11 cellular contexts compared by ENCODE assay signal in the genomic region with DNA sequence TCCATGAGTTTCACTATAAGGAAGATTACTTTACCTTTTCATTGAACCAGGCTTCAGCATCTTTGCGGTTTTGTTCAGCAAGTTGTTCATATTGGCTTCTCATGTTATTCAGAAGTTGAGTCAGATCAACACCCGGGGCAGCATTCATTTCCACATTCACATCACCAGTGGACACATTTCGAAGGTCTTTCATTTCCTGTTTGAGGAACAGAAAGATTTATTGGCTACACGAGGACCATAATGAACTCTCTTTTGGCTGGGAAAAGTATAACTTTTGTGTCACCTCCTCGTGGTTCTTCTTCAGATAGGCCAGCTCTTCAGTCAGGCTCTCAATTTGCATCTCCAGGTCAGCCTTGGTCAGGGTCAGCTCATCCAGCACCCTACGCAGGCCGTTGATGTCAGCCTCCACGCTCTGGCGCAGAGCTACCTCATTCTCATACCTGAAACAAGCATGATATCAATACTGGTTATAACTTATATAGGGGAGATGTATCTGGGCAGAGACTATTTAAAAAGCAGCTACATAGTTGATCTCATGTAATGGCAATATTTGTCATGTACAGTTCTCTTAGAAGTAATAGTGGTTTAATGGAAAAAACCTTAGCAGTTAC. TPM values are rescaled to one million over a fixed set of nuclear protein-coding genes. Genes with fewer than 3 reads are reported as not detected.
DNase-seq lines count a peak whose midpoint lies in the region; ATAC-seq, FAIRE-seq and TF ChIP-seq lines count a peak whose summit lies in the region.
"Had no signal": no experiment of that assay in that cellular context is flagged by ENCODE, and none has a peak within 500 bp of the region (broad histone marks: within the 10 kb centered on the region; RNA-seq: fewer than 3 reads in every experiment).

No MANE protein-coding gene starts in this region.

- TF ChIP-seq CTCF in DND-41 (IDR thresholded peaks at IDR 0.05; ENCODE audit: borderline replicate concordance, extremely low read depth, low read length, poor library complexity, severe bottlenecking) (no peak), LNCaP clone FGC (IDR thresholded peaks at IDR 0.05; ENCODE audit: control insufficient read depth, extremely low read depth, insufficient read depth) (no peak), astrocyte (IDR thresholded peaks at IDR 0.05; ENCODE audit: insufficient read depth, low read depth, low read length) (no peak), neural progenitor cell (IDR thresholded peaks at IDR 0.05) (no peak)

- no peak overlapping the region for H3K27ac ChIP-seq in DND-41 (ENCODE audit: low read length)
- H3K27ac ChIP-seq in astrocyte (ENCODE audit: low read depth, low read length), result no peak overlapping the region
- no peak overlapping the region for H3K27ac ChIP-seq in neural progenitor cell
- H3K27ac ChIP-seq: cardiac muscle cell had no signal

- H2AFZ ChIP-seq in DND-41 (ENCODE audit: low read depth, low read length), result no peak overlapping the region
- no peak overlapping the region for H2AFZ ChIP-seq in astrocyte (ENCODE audit: low read depth, low read length)
- H2AFZ ChIP-seq in neural progenitor cell (replicated peaks), result no peak overlapping the region

- H3K27ac Mint-ChIP-seq in astrocyte (ENCODE audit: unreplicated experiment) (peak overlapping the region; percentile 80), neural progenitor cell (no peak overlapping the region)

- H3K9me3 ChIP-seq in DND-41 (ENCODE audit: insufficient read depth, low read length, severe bottlenecking) (no peaks in the 10 kb centered on the region), astrocyte (ENCODE audit: insufficient read depth, low read depth, low read length) (no peaks in the 10 kb centered on the region), neural progenitor cell (ENCODE audit: low read depth) (no peaks in the 10 kb centered on the region)

- DNase-seq in DND-41 (no peak), LNCaP clone FGC (ENCODE audit: low read depth) (no peak), astrocyte (ENCODE audit: low read depth) (no peak), neural progenitor cell (ENCODE audit: low spot score) (no peak), DMS53 (lab: John Stamatoyannopoulos, UW) (no peak)
- DNase-seq: mesendoderm, NCI-H146 had no signal

- H3K4me1 ChIP-seq in DND-41 (ENCODE audit: insufficient read depth, low read length), result peaks cover 28% of the 10 kb centered on the region
- peaks cover 7% of the 10 kb centered on the region for H3K4me1 ChIP-seq in astrocyte (ENCODE audit: insufficient read depth, low read length)
- H3K4me1 ChIP-seq in neural progenitor cell, result peaks cover 4% of the 10 kb centered on the region

- H3K4me3 ChIP-seq in DND-41 (ENCODE audit: low read depth in 1 of 2, low read length in 2 of 2), result peak overlapping the region in 1 of 2 experiments; percentile 80; a peak in 1 of 4 replicates
- H3K4me3 ChIP-seq in LNCaP clone FGC (ENCODE audit: low read depth, low read length), result peak overlapping the region; percentile 70
- H3K4me3 ChIP-seq in astrocyte (ENCODE audit: insufficient read depth, low read depth, low read length), result no peak overlapping the region
- peak overlapping the region; percentile 78 for H3K4me3 ChIP-seq in neural progenitor cell

- H3K36me3 ChIP-seq in DND-41 (ENCODE audit: insufficient read depth, low read length) (peaks cover 6% of the 10 kb centered on the region), astrocyte (ENCODE audit: insufficient read depth, low read length) (peaks cover 13% of the 10 kb centered on the region), neural progenitor cell (no peaks in the 10 kb centered on the region)
- H3K36me3 ChIP-seq: cardiac muscle cell had no signal

- H3F3A ChIP-seq in neural progenitor cell (ENCODE audit: low read depth), result peaks cover 29% of the 10 kb centered on the region

- H3K36me3 Mint-ChIP-seq in astrocyte (ENCODE audit: low read depth, unreplicated experiment) (peaks cover 5% of the 10 kb centered on the region), neural progenitor cell (peaks cover 3% of the 10 kb centered on the region)

- H4K20me1 ChIP-seq in DND-41 (ENCODE audit: insufficient read depth, low read length), result no peaks in the 10 kb centered on the region
- H4K20me1 ChIP-seq in astrocyte (ENCODE audit: insufficient read depth, low read length), result no peaks in the 10 kb centered on the region
- H4K20me1 ChIP-seq in neural progenitor cell (ENCODE audit: low read depth), result no peaks in the 10 kb centered on the region

- H3K9me3 Mint-ChIP-seq in astrocyte (ENCODE audit: unreplicated experiment) (no peaks in the 10 kb centered on the region), neural progenitor cell (no peaks in the 10 kb centered on the region)

- H3K27me3 ChIP-seq in DND-41 (ENCODE audit: insufficient read depth, low read length, poor library complexity) (no peaks in the 10 kb centered on the region), astrocyte (ENCODE audit: insufficient read depth, low read length) (no peaks in the 10 kb centered on the region), neural progenitor cell (peaks cover 35% of the 10 kb centered on the region)

- ATAC-seq in DND-41 (ENCODE audit: insufficient read depth, low read depth), result no peak
- no peak for ATAC-seq in HG03457 (IDR thresholded peaks at IDR 0.05; ENCODE audit: unreplicated experiment)
- no peak for ATAC-seq in GM19035 (IDR thresholded peaks at IDR 0.05; ENCODE audit: unreplicated experiment)

- H3K27me3 Mint-ChIP-seq in astrocyte (ENCODE audit: low read depth, unreplicated experiment) (no peaks in the 10 kb centered on the region), neural progenitor cell (ENCODE audit: insufficient read depth, low read depth) (peaks cover 3% of the 10 kb centered on the region)

- no peak overlapping the region for H3K9ac ChIP-seq in DND-41 (ENCODE audit: low read depth, low read length)
- H3K9ac ChIP-seq in astrocyte (ENCODE audit: low read length), result no peak overlapping the region
- no peak overlapping the region for H3K9ac ChIP-seq in neural progenitor cell

- peak overlapping the region; percentile 85 for H3K4me2 ChIP-seq in DND-41 (ENCODE audit: insufficient read depth, low read length)
- H3K4me2 ChIP-seq in astrocyte (ENCODE audit: low read length), result peak overlapping the region; percentile 87
- H3K4me2 ChIP-seq in neural progenitor cell, result peak overlapping the region; percentile 76

- H3K4me1 Mint-ChIP-seq in astrocyte (ENCODE audit: low read depth, unreplicated experiment) (peaks cover 13% of the 10 kb centered on the region), neural progenitor cell (peaks cover 19% of the 10 kb centered on the region)

- no peak for FAIRE-seq in astrocyte (lab: Jason Lieb, UNC)
- FAIRE-seq: RCC 7860 had no signal

- H3K79me2 ChIP-seq in DND-41 (ENCODE audit: insufficient read depth, low read length) (peaks cover 18% of the 10 kb centered on the region), astrocyte (ENCODE audit: insufficient read depth, low read length) (peaks cover 26% of the 10 kb centered on the region), neural progenitor cell (ENCODE audit: low read depth) (peaks cover 17% of the 10 kb centered on the region)

- peak overlapping the region; percentile 94 for H3K4me3 Mint-ChIP-seq in astrocyte (ENCODE audit: unreplicated experiment)
- H3K4me3 Mint-ChIP-seq in neural progenitor cell, result peak overlapping the region; percentile 70

RNA-seq across cellular contexts. Expression of a gene that starts 2.1 kb away (rescaled TPM):
- total RNA-seq in astrocyte (49.7 and 50.6 TPM in 2 replicates), neural progenitor cell (ENCODE audit: low replicate concordance) (7.5 and 19.3 TPM in 2 replicates)

RNA-seq across cellular contexts. Expression of a gene that starts 20.6 kb away (rescaled TPM):
- total RNA-seq in astrocyte (not detected in 2 replicates), neural progenitor cell (ENCODE audit: low replicate concordance) (not detected in 2 replicates)
- total RNA-seq: cardiac muscle cell had no signal

RNA-seq across cellular contexts. Expression of a gene that starts 38.0 kb away (rescaled TPM):
- not detected in 2 replicates for total RNA-seq in astrocyte
- not detected in 2 replicates for total RNA-seq in neural progenitor cell (ENCODE audit: low replicate concordance)
- total RNA-seq: cardiac muscle cell had no signal

RNA-seq across cellular contexts. Expression of a gene that starts 46.7 kb away (rescaled TPM):
- total RNA-seq in astrocyte (not detected in 2 replicates), neural progenitor cell (ENCODE audit: low replicate concordance) (not detected in 2 replicates)
- total RNA-seq: cardiac muscle cell had no signal

RNA-seq across cellular contexts. Expression of a gene that starts 48.3 kb away (rescaled TPM):
- total RNA-seq in astrocyte, result not detected in 2 replicates
- not detected in 2 replicates for total RNA-seq in neural progenitor cell (ENCODE audit: low replicate concordance)
- total RNA-seq: cardiac muscle cell had no signal
